ENCODE assay signal across 25 cellular contexts in the genomic region with DNA sequence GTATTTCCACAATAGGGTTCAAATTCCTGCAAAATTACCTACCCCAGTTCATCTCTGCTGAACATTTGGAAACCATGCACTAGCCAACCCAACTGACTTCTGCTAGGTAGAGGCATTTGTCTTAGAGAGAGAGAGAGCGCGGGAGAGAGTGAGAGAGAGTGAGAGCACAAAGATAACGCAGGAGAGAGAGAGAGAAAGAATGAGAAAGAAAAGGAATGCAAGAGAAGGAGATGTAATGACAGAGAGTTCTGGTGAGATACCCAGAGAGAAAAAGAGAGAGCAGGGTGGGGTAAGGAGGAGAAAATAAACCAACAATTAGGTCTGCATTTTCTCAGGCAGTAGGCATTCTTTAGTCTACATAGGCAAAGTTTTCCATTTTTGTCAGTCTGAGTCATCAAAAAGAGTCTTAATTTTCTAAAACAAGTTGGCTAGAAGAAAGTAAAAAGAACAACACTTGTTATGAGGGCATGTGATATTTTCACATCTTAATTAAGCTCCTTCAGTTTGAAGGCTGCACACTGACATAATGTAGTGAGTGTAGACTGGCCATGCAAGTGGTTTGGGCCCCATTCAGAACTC.
DNase-seq lines count a peak whose midpoint lies in the region; ATAC-seq and TF ChIP-seq lines count a peak whose summit lies in the region.
"Had no signal": no experiment of that assay in that cellular context is flagged by ENCODE, and none has a peak within 500 bp of the region (broad histone marks: within the 10 kb centered on the region; RNA-seq: fewer than 3 reads in every experiment).

No MANE protein-coding gene starts in this region.

- TSS peak; percentile 76 for BruUV-seq in Panc1 (replicated peaks; lab: Mats Ljungman, UMichigan)

- no peaks in the 10 kb centered on the region for H3K79me2 ChIP-seq in trophoblast cell (ENCODE audit: control insufficient read depth, insufficient read depth, low read length, poor library complexity)
- H3K79me2 ChIP-seq: hepatocyte had no signal

- CTCF ChIA-PET in Panc1 (lab: Charles Lee) = no interaction called here

- H3K4me3 ChIP-seq in Panc1 (ENCODE audit: low read depth in 2 of 2, low read length in 2 of 2) = no peak overlapping the region
- H3K4me3 ChIP-seq in choroid plexus epithelial cell (ENCODE audit: low read depth, low read length) = no peak overlapping the region
- no peak overlapping the region for H3K4me3 ChIP-seq in trophoblast cell (ENCODE audit: low read depth, low read length)
- H3K4me3 ChIP-seq in dorsolateral prefrontal cortex = no peak overlapping the region
- H3K4me3 ChIP-seq: cardiac muscle cell, hepatocyte, skin epidermis had no signal

- H3K9me3 ChIP-seq in Panc1 (ENCODE audit: control insufficient read depth, insufficient read depth, low read depth, low read length) (no peaks in the 10 kb centered on the region), trophoblast cell (ENCODE audit: insufficient read depth, low read depth, low read length) (no peaks in the 10 kb centered on the region)

- H3K18ac ChIP-seq in trophoblast cell (ENCODE audit: low read length) = no peak overlapping the region

- H4K8ac ChIP-seq in trophoblast cell (ENCODE audit: low read depth, low read length) = no peak overlapping the region

- TF ChIP-seq CTCF in Panc1 (IDR thresholded peaks at IDR 0.05) = no peak
- TF ChIP-seq CTCF in choroid plexus epithelial cell (conservative IDR thresholded peaks at IDR 0.05; ENCODE audit: low read depth, low read length) = no peak
- TF ChIP-seq CTCF in dorsolateral prefrontal cortex (IDR thresholded peaks at IDR 0.05 in 54 of 56, conservative IDR thresholded peaks at IDR 0.05 in 2 of 56; ENCODE audit: low read depth in 1 of 56, partially characterized antibody in 56 of 56) = no peak

- in situ Hi-C loops in Panc1 (cut with HindIII; ENCODE audit: low pct_unique_long_range_greater_than_20kb, low sequenced_read_pairs) = no loop called here

- H2AFZ ChIP-seq in trophoblast cell (ENCODE audit: insufficient read depth, low read length, poor library complexity) = no peak overlapping the region
- H2AFZ ChIP-seq: hepatocyte had no signal

- H3K23ac ChIP-seq in trophoblast cell (ENCODE audit: low read length) = no peak overlapping the region

- no peaks in the 10 kb centered on the region for H3K27me3 ChIP-seq in Panc1 (ENCODE audit: control insufficient read depth, insufficient read depth, low read length)
- H3K27me3 ChIP-seq in trophoblast cell (ENCODE audit: insufficient read depth, low read length) = no peaks in the 10 kb centered on the region
- H3K27me3 ChIP-seq in dorsolateral prefrontal cortex = no peaks in the 10 kb centered on the region
- H3K27me3 ChIP-seq: cardiac muscle cell, hepatocyte had no signal

- H3K27ac ChIP-seq in Panc1 (ENCODE audit: low read length) (no peak overlapping the region), trophoblast cell (ENCODE audit: low read depth, low read length) (peak overlapping the region; percentile 21), dorsolateral prefrontal cortex (peak overlapping the region in 27 of 59 donors; percentile 6 to 65 (median 34))
- H3K27ac ChIP-seq: C4-2B, cardiac muscle cell, hepatocyte, skin epidermis, WERI-Rb-1 had no signal

- no peak overlapping the region for H4K91ac ChIP-seq in trophoblast cell (ENCODE audit: low read depth, low read length)

- H3K4ac ChIP-seq in trophoblast cell (ENCODE audit: low read depth, low read length) = no peak overlapping the region

- ATAC-seq in Panc1 = no peak
- ATAC-seq in GM21390 (IDR thresholded peaks at IDR 0.05; ENCODE audit: unreplicated experiment) = no peak
- ATAC-seq: naive thymus-derived CD4-positive, alpha-beta T cell; T-helper 17 cell had no signal

- H3K14ac ChIP-seq in trophoblast cell (ENCODE audit: low read length) = no peak overlapping the region

- no peak overlapping the region for H2AK5ac ChIP-seq in trophoblast cell (ENCODE audit: low read length)

- H3K4me1 ChIP-seq in Panc1 (ENCODE audit: control insufficient read depth, insufficient read depth, low read length) (no peaks in the 10 kb centered on the region), trophoblast cell (ENCODE audit: control insufficient read depth in 1 of 2, insufficient read depth in 2 of 2, low read length in 2 of 2) (peaks cover 4 to 9% of the 10 kb centered on the region in 2 experiments)

- H3K36me3 ChIP-seq in Panc1 (ENCODE audit: control insufficient read depth, insufficient read depth, low read length) (peaks cover 6% of the 10 kb centered on the region; the same call in 1 of the 2 replicates), trophoblast cell (ENCODE audit: control insufficient read depth in 1 of 2, insufficient read depth in 2 of 2, low read length in 2 of 2) (peaks cover 0 to 13% of the 10 kb centered on the region in 2 experiments)

- no CpG with 5 or more reads among the region's 3 CpGs for WGBS in trophoblast cell (ENCODE audit: extremely low coverage, insufficient coverage, insufficient read length)

- no peak overlapping the region for H2BK120ac ChIP-seq in trophoblast cell (ENCODE audit: insufficient read depth, low read length, poor library complexity)

- no peak overlapping the region for H2BK12ac ChIP-seq in trophoblast cell (ENCODE audit: low read length)

- H3K79me1 ChIP-seq in trophoblast cell (ENCODE audit: low read length) = peaks cover 2% of the 10 kb centered on the region

- DNase-seq in EH (ENCODE audit: low read depth) (peak; percentile 76), Panc1 (ENCODE audit: low read depth, low spot score) (no peak), choroid plexus epithelial cell (ENCODE audit: low read depth) (peak; percentile 54), trophoblast cell (peak in 1 of 2 donors; percentile 37), dorsolateral prefrontal cortex (no peak), NCI-H526 treated with DMSO at 0.1 percent for 48 hours (lab: John Stamatoyannopoulos, UW) (no peak)
- DNase-seq in stimulated activated CD4-positive, alpha-beta T cell treated with anti-CD3 and anti-CD28 coated beads, Interleukin-2, amount 100 ng/mL, for 48 hours = no peak
- DNase-seq: activated CD4-positive, alpha-beta memory T cell treated with anti-CD3 and anti-CD28 coated beads, Interleukin-2, amount 10 ng/mL, durations not matched to agents 7 days and 5 days; activated T-cell treated with anti-CD3 and anti-CD28 coated beads, Interleukin-2, amount 50 U/mL, for 24 hours; DMS153; H7; islet precursor cell; naive thymus-derived CD4-positive, alpha-beta T cell; NCI-H187; NCI-H446; posterior cingulate gyrus; Right ventricle myocardium superior; stimulated activated CD8-positive, alpha-beta memory T cell treated with anti-CD3 and anti-CD28 coated beads, Interleukin-4, amount 100 ng/mL, for 48 hours; T-helper 17 cell; WERI-Rb-1 had no signal

- POLR2A ChIA-PET in Panc1 (lab: Charles Lee) = no interaction called here

- H4K12ac ChIP-seq in trophoblast cell (ENCODE audit: low read depth, low read length) = no peak overlapping the region

- intact Hi-C loops in Panc1 (cut with micrococcal nuclease; ENCODE audit: unreplicated experiment) = no loop called here
- intact Hi-C loops in dorsolateral prefrontal cortex (cut with DNase I) = no loop called here

- no peak overlapping the region for H3K4me2 ChIP-seq in trophoblast cell (ENCODE audit: low read length)
- H3K4me2 ChIP-seq: hepatocyte had no signal

- H2BK5ac ChIP-seq in trophoblast cell (ENCODE audit: low read depth, low read length, poor library complexity) = no peak overlapping the region

- H3K9ac ChIP-seq in trophoblast cell (ENCODE audit: low read length) = no peak overlapping the region

Comparison
In these comparisons a context has a peak if more than half of its experiments do, and no peak if none do; other contexts are left out.
1. DNase-seq: peak in EH (single experiment) and choroid plexus epithelial cell (single experiment); none in Panc1 (single experiment), dorsolateral prefrontal cortex (0 of 10), stimulated activated CD4-positive, alpha-beta T cell treated with anti-CD3 and anti-CD28 coated beads, Interleukin-2, amount 100 ng/mL, for 48 hours (0 of 2) and NCI-H526 treated with DMSO at 0.1 percent for 48 hours (single experiment).